ENCODE assay signal across 1 cellular context in the genomic region with DNA sequence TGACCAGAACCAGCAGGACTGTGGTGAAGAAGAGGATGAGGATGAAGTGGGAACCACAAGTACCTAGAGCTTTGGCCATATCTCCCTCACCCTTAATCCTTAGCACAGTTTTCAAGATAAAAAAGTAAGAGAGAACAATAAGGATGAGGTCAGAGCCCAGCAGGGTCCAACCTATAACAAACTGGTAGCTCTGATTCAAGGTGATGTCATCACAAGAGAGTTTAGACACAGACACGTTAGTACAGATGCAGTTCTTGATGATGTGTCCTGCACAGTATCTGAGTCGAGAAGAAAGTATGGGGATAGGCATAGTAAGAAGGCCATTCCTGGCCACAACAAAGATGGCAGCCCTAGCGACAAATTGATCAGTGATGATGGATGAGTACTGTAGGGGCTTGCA.
A peak's percentile ranks its signal among the peaks of the same experiment; 100 is the strongest.
TF ChIP-seq lines count a peak whose summit lies in the region.

No MANE protein-coding gene starts in this region.

TF ChIP-seq in endothelial cell of umbilical vein, 7 proteins besides CTCF, POLR2A, EP300 and RAD21:
- TF ChIP-seq GATA2 (IDR thresholded peaks at IDR 0.05; ENCODE audit: insufficient read depth, insufficient read length, low read depth, low read length) = no peak
- peak; percentile 26 for TF ChIP-seq JUN (IDR thresholded peaks at IDR 0.05; ENCODE audit: borderline replicate concordance, insufficient read depth, insufficient read length, low read depth)
- TF ChIP-seq POLR2AphosphoS5 (IDR thresholded peaks at IDR 0.05; ENCODE audit: insufficient read depth, low read depth, low read length) = no peak
- TF ChIP-seq, protein P1, sequence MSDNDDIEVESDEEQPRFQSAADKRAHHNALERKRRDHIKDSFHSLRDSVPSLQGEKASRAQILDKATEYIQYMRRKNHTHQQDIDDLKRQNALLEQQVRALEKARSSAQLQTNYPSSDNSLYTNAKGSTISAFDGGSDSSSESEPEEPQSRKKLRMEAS (IDR thresholded peaks at IDR 0.05; ENCODE audit: insufficient read depth, insufficient read length) = no peak
- no peak for TF ChIP-seq MYC (IDR thresholded peaks at IDR 0.05; ENCODE audit: low read depth, low read length)
